ENCODE assay signal across 2 cellular contexts in genomic region chr3:49906004-49906860, GRCh38.
TF ChIP-seq lines count a peak whose summit lies in the region.

No MANE protein-coding gene starts in this region.

TF ChIP-seq in HCT116, 20 proteins besides CTCF, POLR2A, EP300 and RAD21:
- TF ChIP-seq SP1 (IDR thresholded peaks at IDR 0.05; ENCODE audit: low read depth) (no peak), POLR2AphosphoS5 (IDR thresholded peaks at IDR 0.05; ENCODE audit: low read depth, low read length) (peak; percentile 55; the same call in 1 of the 2 replicates), TCF7L2 (IDR thresholded peaks at IDR 0.05; ENCODE audit: borderline replicate concordance, extremely low read depth, insufficient read depth, insufficient read length) (no peak), CEBPB (IDR thresholded peaks at IDR 0.05; ENCODE audit: low read depth) (no peak), SRF (IDR thresholded peaks at IDR 0.05; ENCODE audit: low read depth) (no peak), ATF3 (IDR thresholded peaks at IDR 0.05) (no peak), YY1 (IDR thresholded peaks at IDR 0.05; ENCODE audit: extremely low read depth, insufficient replicate concordance, low read depth, low read length) (peak; percentile 18), SIN3A (IDR thresholded peaks at IDR 0.05; ENCODE audit: low read depth) (no peak), EZH2phosphoT487 (IDR thresholded peaks at IDR 0.05; ENCODE audit: borderline replicate concordance) (no peak), ZNF274 (IDR thresholded peaks at IDR 0.05; ENCODE audit: low read depth, low read length) (no peak), REST (IDR thresholded peaks at IDR 0.05; ENCODE audit: low read depth) (no peak), JUND (IDR thresholded peaks at IDR 0.05) (no peak), FOSL1 (IDR thresholded peaks at IDR 0.05; ENCODE audit: low read depth) (no peak), ZFX (IDR thresholded peaks at IDR 0.05) (no peak)

TF ChIP-seq in K562, 482 proteins besides CTCF, POLR2A, EP300 and RAD21 (continues in another document):
- no peak for TF ChIP-seq CSDE1 (IDR thresholded peaks at IDR 0.05)
- TF ChIP-seq SMARCE1 (IDR thresholded peaks at IDR 0.05), result peak; percentile 35; the same call in 1 of the 2 replicates
- TF ChIP-seq ARID2 (IDR thresholded peaks at IDR 0.05), result peak; percentile 51; the same call in 1 of the 2 replicates
- no peak for TF ChIP-seq POU5F1 (IDR thresholded peaks at IDR 0.05; ENCODE audit: borderline replicate concordance, low read depth, low read length, partially characterized antibody)
- TF ChIP-seq TBL1XR1 (IDR thresholded peaks at IDR 0.05; ENCODE audit: low read length in 2 of 2), result no peak
- no peak for TF ChIP-seq RHOXF2B (CRISPR knock-in tag; conservative IDR thresholded peaks at IDR 0.05)
- peak; percentile 48; the same call in 1 of the 2 replicates for TF ChIP-seq EGR1 (conservative IDR thresholded peaks at IDR 0.05)
- no peak; the same call in 1 of the 2 replicates for TF ChIP-seq EP400 (IDR thresholded peaks at IDR 0.05)
- 0 out of 2 replicates have a peak, but pooled peaks have one; percentile 37 for TF ChIP-seq ARID4B (CRISPR knock-in tag; IDR thresholded peaks at IDR 0.05)
- no peak for TF ChIP-seq ZBTB2 (IDR thresholded peaks at IDR 0.05)
- TF ChIP-seq ZNF318 (IDR thresholded peaks at IDR 0.05; ENCODE audit: borderline replicate concordance in 1 of 2, low read depth in 1 of 2), result no peak
- peak; percentile 34; the same call in 1 of the 2 replicates for TF ChIP-seq MAX (CRISPR knock-in tag; IDR thresholded peaks at IDR 0.05)
- no peak for TF ChIP-seq MCM5 (IDR thresholded peaks at IDR 0.05; ENCODE audit: low read depth)
- peak; percentile 60; the same call in 1 of the 2 replicates for TF ChIP-seq SMARCC2 (IDR thresholded peaks at IDR 0.05; ENCODE audit: low read depth)
- peak; percentile 14; the same call in 1 of the 2 replicates for TF ChIP-seq PHF8 (IDR thresholded peaks at IDR 0.05; ENCODE audit: borderline replicate concordance, low read length)
- peak; percentile 76 for TF ChIP-seq VEZF1 (CRISPR knock-in tag; IDR thresholded peaks at IDR 0.05)
- no peak for TF ChIP-seq ETV6 (IDR thresholded peaks at IDR 0.05; ENCODE audit: borderline replicate concordance in 1 of 2, low read depth in 2 of 2, low read length in 1 of 2)
- TF ChIP-seq ETV6 (CRISPR knock-in tag; IDR thresholded peaks at IDR 0.05; ENCODE audit: borderline replicate concordance), result 0 out of 2 replicates have a peak, but pooled peaks have one; percentile 21
- TF ChIP-seq ZNF282 (CRISPR knock-in tag; IDR thresholded peaks at IDR 0.05), result no peak
- no peak for TF ChIP-seq MYNN (IDR thresholded peaks at IDR 0.05)
- TF ChIP-seq MYNN (CRISPR knock-in tag; IDR thresholded peaks at IDR 0.05), result no peak
- TF ChIP-seq ZNF76 (CRISPR knock-in tag; IDR thresholded peaks at IDR 0.05; ENCODE audit: borderline replicate concordance), result no peak
- TF ChIP-seq RBM15 (IDR thresholded peaks at IDR 0.05; ENCODE audit: insufficient read depth, low read length), result no peak
- peak; percentile 48; the same call in 1 of the 2 replicates for TF ChIP-seq ZBTB7A (IDR thresholded peaks at IDR 0.05; ENCODE audit: borderline replicate concordance, control insufficient read depth, low read depth, low read length)
- no peak for TF ChIP-seq ZNF408 (CRISPR knock-in tag; IDR thresholded peaks at IDR 0.05; ENCODE audit: low read depth)
- TF ChIP-seq CTBP1 (IDR thresholded peaks at IDR 0.05; ENCODE audit: borderline replicate concordance), result peak; percentile 64; the same call in 1 of the 2 replicates
- no peak for TF ChIP-seq NFIX (CRISPR knock-in tag; IDR thresholded peaks at IDR 0.05; ENCODE audit: low read depth)
- peak; percentile 58 for TF ChIP-seq CEBPG (CRISPR knock-in tag; IDR thresholded peaks at IDR 0.05)
- TF ChIP-seq CEBPG (tag; conservative IDR thresholded peaks at IDR 0.05 in 1 of 2, IDR thresholded peaks at IDR 0.05 in 1 of 2), result peak in 1 of 2 experiments; percentile 46; a peak in 1 of 4 replicates
- TF ChIP-seq IRF1 (CRISPR knock-in tag; IDR thresholded peaks at IDR 0.05; ENCODE audit: borderline replicate concordance), result no peak
- 0 out of 2 replicates have a peak, but pooled peaks have one; percentile 25 for TF ChIP-seq GABPB1 (CRISPR knock-in tag; IDR thresholded peaks at IDR 0.05)
- peak; percentile 91 for TF ChIP-seq SPI1 (IDR thresholded peaks at IDR 0.05; ENCODE audit: borderline replicate concordance, low read depth, low read length)
- TF ChIP-seq WHSC1 (IDR thresholded peaks at IDR 0.05; ENCODE audit: low read length), result no peak
- TF ChIP-seq UBTF (IDR thresholded peaks at IDR 0.05; ENCODE audit: borderline replicate concordance in 1 of 2, low read depth in 2 of 2, low read length in 2 of 2), result 0 out of 4 replicates have a peak, but pooled peaks have one; percentile 43 to 45
- peak in 1 of 2 experiments; percentile 22; a peak in 1 of 4 replicates for TF ChIP-seq FOXK2 (conservative IDR thresholded peaks at IDR 0.05 in 1 of 2, IDR thresholded peaks at IDR 0.05 in 1 of 2; ENCODE audit: low read depth in 2 of 2)
- peak; percentile 36; the same call in 1 of the 2 replicates for TF ChIP-seq SMARCA4 (IDR thresholded peaks at IDR 0.05)
- no peak for TF ChIP-seq KLF13 (tag; IDR thresholded peaks at IDR 0.05; ENCODE audit: borderline replicate concordance, low read depth)
